Comparison of ENCODE assay signal across 18 cellular contexts in the genomic region with DNA sequence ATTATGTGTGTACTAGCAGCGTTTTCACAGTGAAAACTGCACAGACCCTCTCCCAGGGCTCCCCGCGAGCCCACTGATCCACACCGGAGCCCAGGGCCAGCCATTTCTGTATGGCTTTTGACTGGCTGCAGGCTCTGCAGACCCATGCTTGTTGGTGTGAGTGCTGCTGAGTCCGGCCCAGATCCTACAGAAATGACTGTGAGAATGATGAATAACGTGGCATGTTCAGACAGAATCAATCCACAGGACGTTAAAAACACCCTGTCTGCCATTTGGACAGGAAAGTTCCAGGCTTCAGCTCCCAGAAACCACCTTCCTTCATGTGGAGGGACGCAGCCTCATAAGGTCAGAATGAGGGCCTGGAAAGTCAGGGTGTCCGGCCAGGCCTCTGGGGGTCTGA.
DNase-seq lines count a peak whose midpoint lies in the region; ATAC-seq, FAIRE-seq and TF ChIP-seq lines count a peak whose summit lies in the region.
"Had no signal": no experiment of that assay in that cellular context is flagged by ENCODE, and none has a peak within 500 bp of the region (broad histone marks: within the 10 kb centered on the region; RNA-seq: fewer than 3 reads in every experiment).

No MANE protein-coding gene starts in this region.

- no peak for FAIRE-seq in bronchial epithelial cell (lab: Jason Lieb, UNC)
- FAIRE-seq: A549, D721Med, HepG2 had no signal

- H3K4me3 ChIP-seq in mammary epithelial cell (replicated peaks in 1 of 3; ENCODE audit: insufficient read depth in 1 of 3, low read depth in 2 of 3, low read length in 3 of 3), result no peak overlapping the region
- no peak overlapping the region for H3K4me3 ChIP-seq in breast epithelium
- no peak overlapping the region for H3K4me3 ChIP-seq in bronchial epithelial cell (ENCODE audit: low read depth, low read length)
- H3K4me3 ChIP-seq in iPS-15b (ENCODE audit: low read depth, low read length), result no peak overlapping the region
- no peak overlapping the region for H3K4me3 ChIP-seq in aorta (ENCODE audit: low read length in 2 of 2)
- H3K4me3 ChIP-seq: A549, HAP-1 had no signal

- no peaks in the 10 kb centered on the region for H3K79me2 ChIP-seq in mammary epithelial cell (ENCODE audit: insufficient read depth, low read length)

- BruUV-seq in mammary epithelial cell (replicated peaks; lab: Mats Ljungman, UMichigan), result no TSS peak

- H4K20me1 ChIP-seq in mammary epithelial cell (ENCODE audit: insufficient read depth, low read length), result no peaks in the 10 kb centered on the region

- H3K9ac ChIP-seq in mammary epithelial cell (ENCODE audit: insufficient read depth, low read length) (no peak overlapping the region), iPS-15b (ENCODE audit: low read depth, low read length) (peak overlapping the region; percentile 43)

- H3K27ac ChIP-seq in mammary epithelial cell (ENCODE audit: insufficient read depth, low read depth, low read length), result no peak overlapping the region
- no peak overlapping the region for H3K27ac ChIP-seq in breast epithelium
- no peak overlapping the region for H3K27ac ChIP-seq in aorta (ENCODE audit: low read depth in 1 of 2, low read length in 2 of 2)
- H3K27ac ChIP-seq: 22Rv1, A549, C4-2B had no signal

- dilution Hi-C loops in mammary epithelial cell (cut with HindIII; ENCODE audit: low sequenced_read_pairs), result no loop called here

- no peak for TF ChIP-seq POLR2A in breast epithelium (IDR thresholded peaks at IDR 0.05)

- TF ChIP-seq CTCF in mammary epithelial cell (conservative IDR thresholded peaks at IDR 0.05 in 1 of 2, IDR thresholded peaks at IDR 0.05 in 1 of 2; ENCODE audit: extremely low read depth in 1 of 2, insufficient read depth in 1 of 2, low read depth in 1 of 2, low read length in 2 of 2), result no peak
- TF ChIP-seq CTCF in breast epithelium (IDR thresholded peaks at IDR 0.05), result no peak
- TF ChIP-seq CTCF in bronchial epithelial cell (IDR thresholded peaks at IDR 0.05; ENCODE audit: insufficient read depth, low read length, severe bottlenecking), result no peak

- no peak overlapping the region for H3K4me2 ChIP-seq in mammary epithelial cell (ENCODE audit: insufficient read depth, low read depth, low read length)
- H3K4me2 ChIP-seq: A549 had no signal

- peak overlapping the region; percentile 71 for H2AFZ ChIP-seq in mammary epithelial cell (ENCODE audit: low read depth, low read length)

- H3K36me3 ChIP-seq in mammary epithelial cell (ENCODE audit: insufficient read depth, low read length) (no peaks in the 10 kb centered on the region), breast epithelium (no peaks in the 10 kb centered on the region), bronchial epithelial cell (ENCODE audit: control insufficient read depth, insufficient read depth, low read length) (no peaks in the 10 kb centered on the region), iPS-15b (ENCODE audit: control insufficient read depth, insufficient read depth, low read length) (no peaks in the 10 kb centered on the region), aorta (ENCODE audit: control insufficient read depth in 1 of 2, insufficient read depth in 2 of 2, low read length in 1 of 2) (no peaks in the 10 kb centered on the region)
- H3K36me3 ChIP-seq: HAP-1 had no signal

- ATAC-seq in aorta (ENCODE audit: low FRiP score), result peak; percentile 26
- ATAC-seq in HG03354 (IDR thresholded peaks at IDR 0.05; ENCODE audit: poor library complexity, severe bottlenecking, unreplicated experiment), result no peak
- ATAC-seq in stimulated activated naive CD8-positive, alpha-beta T cell treated with anti-CD3 and anti-CD28 coated beads, Interleukin-15, Interleukin-2, amounts not matched to agents 100 U/mL and 50 U/mL, for 24 hours, result no peak
- ATAC-seq: A549, HepG2 had no signal

- H3K9me3 ChIP-seq in mammary epithelial cell (replicated peaks; ENCODE audit: insufficient read depth, low read length), result peaks cover 5% of the 10 kb centered on the region
- H3K9me3 ChIP-seq in breast epithelium, result no peaks in the 10 kb centered on the region
- H3K9me3 ChIP-seq in iPS-15b (ENCODE audit: control insufficient read depth, insufficient read depth, low read length), result no peaks in the 10 kb centered on the region
- no peaks in the 10 kb centered on the region for H3K9me3 ChIP-seq in aorta (ENCODE audit: control insufficient read depth, low read length)
- H3K9me3 ChIP-seq: A549, Caco-2 had no signal

- intact Hi-C loops in mammary epithelial cell (cut with micrococcal nuclease) (no loop called here), breast epithelium (cut with DNase I; ENCODE audit: low total_unique reads) (no loop called here), aorta (cut with DNase I) (no loop called here)

- CTCF ChIA-PET in mammary epithelial cell (lab: Charles Lee; ENCODE audit: low non-redundant PET), result no interaction called here

- H3K4me1 ChIP-seq in mammary epithelial cell (ENCODE audit: insufficient read depth, low read length), result peaks cover 5% of the 10 kb centered on the region
- H3K4me1 ChIP-seq in breast epithelium, result no peaks in the 10 kb centered on the region
- H3K4me1 ChIP-seq in iPS-15b (ENCODE audit: control insufficient read depth, insufficient read depth, low read length), result no peaks in the 10 kb centered on the region
- H3K4me1 ChIP-seq in aorta (ENCODE audit: control insufficient read depth in 1 of 2, insufficient read depth in 2 of 2, low read length in 2 of 2), result no peaks in the 10 kb centered on the region
- H3K4me1 ChIP-seq: A549, Caco-2, HAP-1 had no signal

- H3K27me3 ChIP-seq in mammary epithelial cell (ENCODE audit: insufficient read depth, low read length), result no peaks in the 10 kb centered on the region
- no peaks in the 10 kb centered on the region for H3K27me3 ChIP-seq in breast epithelium
- no peaks in the 10 kb centered on the region for H3K27me3 ChIP-seq in bronchial epithelial cell (ENCODE audit: control insufficient read depth, insufficient read depth, low read length)
- no peaks in the 10 kb centered on the region for H3K27me3 ChIP-seq in iPS-15b (ENCODE audit: control insufficient read depth, insufficient read depth, low read length)
- no peaks in the 10 kb centered on the region for H3K27me3 ChIP-seq in aorta (ENCODE audit: control insufficient read depth in 1 of 2, insufficient read depth in 2 of 2, low read length in 1 of 2)

- DNase-seq in mammary epithelial cell, result peak; percentile 25
- DNase-seq in breast epithelium (ENCODE audit: low spot score in 2 of 2), result no peak
- DNase-seq in bronchial epithelial cell (ENCODE audit: low read depth), result peak; percentile 53
- no peak for DNase-seq in aorta
- DNase-seq in NCI-H187 (lab: John Stamatoyannopoulos, UW), result no peak
- DNase-seq in stimulated activated naive CD8-positive, alpha-beta T cell treated with anti-CD3 and anti-CD28 coated beads, Interleukin-15, Interleukin-2, amounts not matched to agents 100 U/mL and 50 U/mL, for 24 hours, result no peak
- DNase-seq: AML-193; Caco-2; CD4-positive, alpha-beta T cell; GDM1 had no signal

- in situ Hi-C loops in mammary epithelial cell (cut with MboI; ENCODE audit: low sequenced_read_pairs in 2 of 2), result no loop called here

- WGBS in mammary epithelial cell (ENCODE audit: low coverage, missing lambda C conversion rate), result 49% methylated on average over 5 of the region's 9 CpGs
- 37 to 44% methylated on average over 9 of the region's 9 CpGs for WGBS in aorta, 2 donors

Comparison
In these comparisons a context has a peak if more than half of its experiments do, and no peak if none do; other contexts are left out.
1. DNase-seq: peak in mammary epithelial cell (single experiment) and bronchial epithelial cell (single experiment); none in breast epithelium (0 of 2), aorta (0 of 2), NCI-H187 (0 of 2) and stimulated activated naive CD8-positive, alpha-beta T cell treated with anti-CD3 and anti-CD28 coated beads, Interleukin-15, Interleukin-2, amounts not matched to agents 100 U/mL and 50 U/mL, for 24 hours (single experiment).